In genomic region chr10:92591550-92592140, GRCh38 we compare ENCODE assay signal across 8 cellular contexts. TPM values are rescaled to one million over a fixed set of nuclear protein-coding genes. Genes with fewer than 3 reads are reported as not detected.
DNase-seq lines count a peak whose midpoint lies in the region; ATAC-seq, FAIRE-seq and TF ChIP-seq lines count a peak whose summit lies in the region.

No MANE protein-coding gene starts in this region.

- FAIRE-seq in kidney (lab: Jason Lieb, UNC), result no peak

- H3K36me3 ChIP-seq in ACC112 (ENCODE audit: insufficient read depth, low read length) (no peaks in the 10 kb centered on the region), kidney (ENCODE audit: control insufficient read depth in 1 of 2, insufficient read depth in 2 of 2, low read length in 2 of 2) (no peaks in the 10 kb centered on the region)

- intact Hi-C loops in kidney (cut with DNase I), result no loop called here

- peak; percentile 61 for ATAC-seq in GM18873 (IDR thresholded peaks at IDR 0.05; ENCODE audit: low FRiP score, unreplicated experiment)
- ATAC-seq in HG03108 (IDR thresholded peaks at IDR 0.05; ENCODE audit: unreplicated experiment), result peak; percentile 70

- TF ChIP-seq CTCF in kidney (IDR thresholded peaks at IDR 0.05; ENCODE audit: borderline replicate concordance, extremely low read depth, insufficient read depth), result no peak

- H3K4me1 ChIP-seq in ACC112 (ENCODE audit: control insufficient read depth, insufficient read depth, low read length, unreplicated experiment) (peaks cover 5% of the 10 kb centered on the region), kidney (ENCODE audit: control insufficient read depth in 1 of 2, insufficient read depth in 1 of 2, low read depth in 1 of 2, low read length in 2 of 2) (peaks cover 6% of the 10 kb centered on the region in 2 donors)

- H3K4me3 ChIP-seq in ACC112 (ENCODE audit: low read depth, low read length) (peak overlapping the region; percentile 70), kidney (ENCODE audit: low read length in 2 of 2) (peak overlapping the region; percentile 69 to 79)

- H3K79me2 ChIP-seq in ACC112 (ENCODE audit: control insufficient read depth, insufficient read depth, low read length, unreplicated experiment), result peaks cover 36% of the 10 kb centered on the region

- H3K27me3 ChIP-seq in ACC112 (ENCODE audit: insufficient read depth, low read length), result no peaks in the 10 kb centered on the region

- H3K27ac ChIP-seq in ACC112 (ENCODE audit: low read depth, low read length) (peak overlapping the region; percentile 66), caudate nucleus (ENCODE audit: low read depth, low read length) (peak overlapping the region; percentile 97), kidney (ENCODE audit: low read depth in 2 of 2, low read length in 2 of 2) (peak overlapping the region; percentile 75 to 93)

- DNase-seq in NCI-H2227 (lab: John Stamatoyannopoulos, UW; ENCODE audit: unreplicated experiment), result peak; percentile 93
- DNase-seq in activated CD4-positive, CD25-positive, alpha-beta regulatory T cell (lab: John Stamatoyannopoulos, UW), result peak; percentile 74 to 83 (median 80)
- DNase-seq in caudate nucleus (lab: John Stamatoyannopoulos, UW), result peak; percentile 26 to 93 (median 82)
- peak; percentile 97 for DNase-seq in kidney
- DNase-seq in stimulated activated CD4-positive, alpha-beta T cell treated with anti-CD3 and anti-CD28 coated beads, Interleukin-12 subunit alpha, Interleukin-12 subunit beta, amount 100 ng/mL, for 48 hours (ENCODE audit: low read depth in 2 of 3, low spot score in 1 of 3), result peak; percentile 75 to 88 (median 85)

- peak overlapping the region; percentile 4 to 14 for H3K9ac ChIP-seq in kidney (ENCODE audit: low read length in 2 of 2)

- peak overlapping the region; percentile 93 for H2AFZ ChIP-seq in ACC112 (ENCODE audit: low read length, unreplicated experiment)

- no peaks in the 10 kb centered on the region for H3K9me3 ChIP-seq in kidney (ENCODE audit: control insufficient read depth in 1 of 2, low read length in 2 of 2)

RNA-seq across cellular contexts. Expression of gene KIF11, which starts 1.3 kb away (rescaled TPM):
- 1.6 TPM for total RNA-seq in kidney
- polyA plus RNA-seq in kidney (ENCODE audit: insufficient read depth, low read depth, low replicate concordance), result 0.39 TPM

RNA-seq across cellular contexts. Expression of gene IDE, which starts 17.8 kb away (rescaled TPM):
- total RNA-seq in kidney, result 40.5 TPM
- polyA plus RNA-seq in kidney (ENCODE audit: insufficient read depth, low read depth, low replicate concordance), result 8.6 TPM

Comparison
In these comparisons a context has a peak if more than half of its experiments do, and no peak if none do; other contexts are left out.
1. Peak in every context shown above with its lines: DNase-seq, ATAC-seq, H3K4me3 ChIP-seq and H3K27ac ChIP-seq.